In the genomic region with DNA sequence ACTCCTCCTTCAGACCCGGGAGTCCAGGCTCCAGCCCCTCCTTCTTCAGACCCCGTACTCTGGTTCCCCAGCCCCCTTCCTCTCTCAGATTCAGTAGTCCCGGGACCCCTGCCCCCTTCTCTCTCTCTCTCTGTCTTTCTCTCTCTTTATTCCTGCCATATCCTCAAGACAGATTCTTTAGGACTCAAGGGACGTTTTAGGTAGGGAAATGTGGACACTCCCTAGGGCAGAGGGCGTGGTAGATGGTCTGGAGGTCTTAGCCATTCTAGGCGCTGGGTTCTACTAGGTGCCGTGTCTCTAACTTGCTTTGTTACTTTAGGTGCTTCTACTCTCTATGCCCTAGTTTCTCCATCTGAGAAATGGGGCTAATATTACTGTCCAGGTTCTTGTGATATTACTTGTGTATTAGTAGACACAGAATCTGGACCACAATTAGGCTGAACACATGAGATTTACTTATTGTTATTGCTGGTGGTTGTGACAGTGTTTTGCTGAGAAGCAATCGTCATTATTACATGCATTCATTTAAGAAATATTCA, we compare ENCODE assay signal across 19 cellular contexts. TPM values are rescaled to one million over a fixed set of nuclear protein-coding genes. Genes with fewer than 3 reads are reported as not detected.
DNase-seq lines count a peak whose midpoint lies in the region; ATAC-seq and TF ChIP-seq lines count a peak whose summit lies in the region.
"Had no signal": no experiment of that assay in that cellular context is flagged by ENCODE, and none has a peak within 500 bp of the region (broad histone marks: within the 10 kb centered on the region; RNA-seq: fewer than 3 reads in every experiment).

No MANE protein-coding gene starts in this region.

- peak overlapping the region; percentile 19 to 57 (median 38); a peak in 19 of 22 replicates for H3K4me2 ChIP-seq in BLaER1 treated with 17β-estradiol and CSF1 and Interleukin-3, amounts not matched to agents 10 nM and 100 nM
- H3K4me2 ChIP-seq in GM23248 (ENCODE audit: unreplicated experiment), result no peak overlapping the region

- no peaks in the 10 kb centered on the region for H4K20me1 ChIP-seq in BLaER1 treated with 17β-estradiol and CSF1 and Interleukin-3, amounts not matched to agents 10 nM and 100 nM
- H4K20me1 ChIP-seq in GM23248 (ENCODE audit: insufficient read depth), result no peaks in the 10 kb centered on the region

- H3K4me3 ChIP-seq in BLaER1 treated with 17β-estradiol and CSF1 and Interleukin-3, amounts not matched to agents 10 nM and 100 nM, result 0 out of 20 replicates have a peak overlapping the region, but pooled peaks of 1 of the 10 experiments have one; percentile 7
- H3K4me3 ChIP-seq in GM23248, result no peak overlapping the region
- H3K4me3 ChIP-seq: adrenal gland, heart right ventricle had no signal

- no peak for TF ChIP-seq CTCF in chondrocyte (IDR thresholded peaks at IDR 0.05)

- no peaks in the 10 kb centered on the region for H3K36me3 ChIP-seq in BLaER1 treated with 17β-estradiol and CSF1 and Interleukin-3, amounts not matched to agents 10 nM and 100 nM
- H3K36me3 ChIP-seq in GM23248 (ENCODE audit: low read depth), result no peaks in the 10 kb centered on the region
- H3K36me3 ChIP-seq: adrenal gland, heart right ventricle had no signal

- no peaks in the 10 kb centered on the region for H3K9me2 ChIP-seq in GM23248 (ENCODE audit: insufficient read depth)

- H3K9ac ChIP-seq in BLaER1 treated with 17β-estradiol and CSF1 and Interleukin-3, amounts not matched to agents 10 nM and 100 nM, result peak overlapping the region in 8 of 11 experiments; percentile 15 to 50 (median 37); a peak in 6 of 22 replicates
- H3K9ac ChIP-seq in GM23248, result no peak overlapping the region

- peak overlapping the region; percentile 65 for H2AFZ ChIP-seq in GM23248

- no peaks in the 10 kb centered on the region for H3K27me3 ChIP-seq in BLaER1 treated with 17β-estradiol and CSF1 and Interleukin-3, amounts not matched to agents 10 nM and 100 nM
- no peaks in the 10 kb centered on the region for H3K27me3 ChIP-seq in GM23248 (replicated peaks; ENCODE audit: insufficient read depth)
- H3K27me3 ChIP-seq: adrenal gland had no signal

- H3K27ac ChIP-seq in BLaER1 treated with 17β-estradiol and CSF1 and Interleukin-3, amounts not matched to agents 10 nM and 100 nM, result peak overlapping the region; percentile 8 to 78 (median 65); a peak in 21 of 22 replicates
- H3K27ac ChIP-seq in GM23248, result no peak overlapping the region
- H3K27ac ChIP-seq: adrenal gland had no signal

- peaks cover 44% of the 10 kb centered on the region for H3K4me1 Mint-ChIP-seq in activated T-helper 2 cell treated with anti-CD3 and anti-CD28 coated beads, Interferon-gamma antibody, Interleukin-2, Interleukin-4, amounts not matched to agents 10 μg/mL and 5 μg/mL and 100 μg/mL, durations not matched to agents 14 hours and 24 hours and 36 hours (ENCODE audit: low read depth)
- H3K4me1 Mint-ChIP-seq in naive B cell (peaks cover 17 to 27% (median 26%) of the 10 kb centered on the region in 3 donors), chondrocyte (ENCODE audit: low read depth) (peaks cover 14% of the 10 kb centered on the region)

- H3F3A ChIP-seq in GM23248 (ENCODE audit: insufficient read depth), result no peaks in the 10 kb centered on the region

- H3K9me3 ChIP-seq in BLaER1 treated with 17β-estradiol and CSF1 and Interleukin-3, amounts not matched to agents 10 nM and 100 nM (replicated peaks in 1 of 11), result 0 out of 22 replicates have a peak, but pooled peaks cover 0 to 7% (median 0%) of the 10 kb centered on the region in 11 experiments
- H3K9me3 ChIP-seq in GM23248 (ENCODE audit: low read depth), result no peaks in the 10 kb centered on the region
- H3K9me3 ChIP-seq: adrenal gland, heart right ventricle had no signal

- H3K9me3 Mint-ChIP-seq in activated T-helper 2 cell treated with anti-CD3 and anti-CD28 coated beads, Interferon-gamma antibody, Interleukin-2, Interleukin-4, amounts not matched to agents 10 μg/mL and 5 μg/mL and 100 μg/mL, durations not matched to agents 14 hours and 24 hours and 36 hours, result no peaks in the 10 kb centered on the region
- H3K9me3 Mint-ChIP-seq in naive B cell, result no peaks in the 10 kb centered on the region
- H3K9me3 Mint-ChIP-seq in chondrocyte (ENCODE audit: low read depth), result no peaks in the 10 kb centered on the region
- H3K9me3 Mint-ChIP-seq: CD4-positive, CD25-positive, alpha-beta regulatory T cell had no signal

- peak overlapping the region; percentile 30 for H3K4me3 Mint-ChIP-seq in activated T-helper 2 cell treated with anti-CD3 and anti-CD28 coated beads, Interferon-gamma antibody, Interleukin-2, Interleukin-4, amounts not matched to agents 10 μg/mL and 5 μg/mL and 100 μg/mL, durations not matched to agents 14 hours and 24 hours and 36 hours (ENCODE audit: low read depth)
- H3K4me3 Mint-ChIP-seq in naive B cell, result peak overlapping the region in 6 of 8 donors; percentile 1 to 79 (median 40)
- no peak overlapping the region for H3K4me3 Mint-ChIP-seq in chondrocyte (ENCODE audit: unreplicated experiment)

- in situ Hi-C loops in GM23248 (cut with MboI), result no loop called here

- DNase-seq in GM23248, result no peak
- DNase-seq in activated T-helper 2 cell treated with anti-CD3 and anti-CD28 coated beads, Interferon-gamma antibody, Interleukin-2, Interleukin-4, amounts not matched to agents 10 μg/mL and 5 μg/mL and 100 μg/mL, durations not matched to agents 14 hours and 24 hours and 36 hours (ENCODE audit: low spot score), result no peak
- no peak for DNase-seq in naive B cell
- no peak for DNase-seq in chondrocyte (ENCODE audit: low spot score)
- DNase-seq: CD4-positive, CD25-positive, alpha-beta regulatory T cell; cerebellar nuclear complex; heart right ventricle; NCI-H1930; NCI-H69; Right ventricle myocardium superior; stimulated activated CD4-positive, alpha-beta T cell treated with anti-CD3 and anti-CD28 coated beads, Interleukin-1b, Interleukin-23, amount 100 ng/mL, for 48 hours; trophoblast cell had no signal

- no peaks in the 10 kb centered on the region for H3K79me2 ChIP-seq in GM23248 (ENCODE audit: insufficient read depth)

- intact Hi-C loops in activated T-helper 2 cell treated with anti-CD3 and anti-CD28 coated beads, Interferon-gamma antibody, Interleukin-2, Interleukin-4, amounts not matched to agents 10 μg/mL and 5 μg/mL and 100 μg/mL, durations not matched to agents 14 hours and 24 hours and 36 hours (cut with micrococcal nuclease), result no loop called here

- 45 to 52% methylated on average over 6 to 8 of the region's 8 CpGs for WGBS in GM23248 (ENCODE audit: low coverage in 1 of 2, low lambda C conversion rate in 2 of 2, missing lambda C conversion rate in 2 of 2), 2 experiments

- no peaks in the 10 kb centered on the region for H3K27me3 Mint-ChIP-seq in activated T-helper 2 cell treated with anti-CD3 and anti-CD28 coated beads, Interferon-gamma antibody, Interleukin-2, Interleukin-4, amounts not matched to agents 10 μg/mL and 5 μg/mL and 100 μg/mL, durations not matched to agents 14 hours and 24 hours and 36 hours (ENCODE audit: low read depth)
- H3K27me3 Mint-ChIP-seq in naive B cell (peaks cover 0 to 8% (median 6%) of the 10 kb centered on the region in 3 donors), chondrocyte (ENCODE audit: low read depth) (no peaks in the 10 kb centered on the region)
- H3K27me3 Mint-ChIP-seq: CD4-positive, CD25-positive, alpha-beta regulatory T cell had no signal

- peak overlapping the region; percentile 76 for H3K27ac Mint-ChIP-seq in activated T-helper 2 cell treated with anti-CD3 and anti-CD28 coated beads, Interferon-gamma antibody, Interleukin-2, Interleukin-4, amounts not matched to agents 10 μg/mL and 5 μg/mL and 100 μg/mL, durations not matched to agents 14 hours and 24 hours and 36 hours
- H3K27ac Mint-ChIP-seq in naive B cell (peak overlapping the region in 1 of 6 donors; percentile 66), chondrocyte (ENCODE audit: unreplicated experiment) (no peak overlapping the region)

- no peaks in the 10 kb centered on the region for H3K36me3 Mint-ChIP-seq in activated T-helper 2 cell treated with anti-CD3 and anti-CD28 coated beads, Interferon-gamma antibody, Interleukin-2, Interleukin-4, amounts not matched to agents 10 μg/mL and 5 μg/mL and 100 μg/mL, durations not matched to agents 14 hours and 24 hours and 36 hours (ENCODE audit: low read depth)
- H3K36me3 Mint-ChIP-seq in naive B cell, result no peaks in the 10 kb centered on the region
- no peaks in the 10 kb centered on the region for H3K36me3 Mint-ChIP-seq in chondrocyte (ENCODE audit: low read depth)
- H3K36me3 Mint-ChIP-seq: CD4-positive, CD25-positive, alpha-beta regulatory T cell had no signal

- H3K4me1 ChIP-seq in BLaER1 treated with 17β-estradiol and CSF1 and Interleukin-3, amounts not matched to agents 10 nM and 100 nM, result peaks cover 20 to 44% (median 34%) of the 10 kb centered on the region in 10 experiments; a peak in 19 of 20 replicates
- no peaks in the 10 kb centered on the region for H3K4me1 ChIP-seq in GM23248 (ENCODE audit: insufficient read depth)

- ATAC-seq in naive B cell (ENCODE audit: low read depth in 2 of 2), result no peak
- no peak for ATAC-seq in GM19397 (IDR thresholded peaks at IDR 0.05; ENCODE audit: unreplicated experiment)
- ATAC-seq in GM19328 (IDR thresholded peaks at IDR 0.05; ENCODE audit: unreplicated experiment), result no peak
- ATAC-seq in HG03095 (IDR thresholded peaks at IDR 0.05; ENCODE audit: unreplicated experiment), result no peak
- ATAC-seq: esophagus mucosa, heart right ventricle had no signal

RNA-seq across cellular contexts. Expression of a gene that starts 0.8 kb away (rescaled TPM):
- not detected in 2 replicates for total RNA-seq in GM23248 (2014; rRNA removed; shearing (Covaris generic))
- not detected in 2 replicates for polyA plus RNA-seq in GM23248 (2016; fragmentation: Nextera tagmentation; extraction: Ambion mirVana)
- total RNA-seq in activated T-helper 2 cell treated with anti-CD3 and anti-CD28 coated beads, Interferon-gamma antibody, Interleukin-2, Interleukin-4, amounts not matched to agents 10 μg/mL and 5 μg/mL and 100 μg/mL, durations not matched to agents 14 hours and 24 hours and 36 hours, result 0.14 and 0.27 TPM in 2 replicates
- polyA plus RNA-seq in naive B cell (ENCODE audit: low read depth in 6 of 6), result not detected
- total RNA-seq in chondrocyte, result not detected in 3 replicates
- total RNA-seq: CD4-positive, CD25-positive, alpha-beta regulatory T cell; esophagus mucosa; heart right ventricle; myocyte; Right ventricle myocardium superior had no signal
- polyA plus RNA-seq: CD4-positive, CD25-positive, alpha-beta regulatory T cell; heart right ventricle had no signal

RNA-seq across cellular contexts. Expression of a gene that starts 3.4 kb away (rescaled TPM):
- not detected in 2 replicates for total RNA-seq in GM23248 (2014; rRNA removed; shearing (Covaris generic))
- polyA plus RNA-seq in GM23248 (2016; fragmentation: Nextera tagmentation; extraction: Ambion mirVana) (not detected in 2 replicates), naive B cell (ENCODE audit: low read depth in 6 of 6) (under 1 TPM in 1 of 6 donors, not detected in 5; 0.34 TPM)
- total RNA-seq in activated T-helper 2 cell treated with anti-CD3 and anti-CD28 coated beads, Interferon-gamma antibody, Interleukin-2, Interleukin-4, amounts not matched to agents 10 μg/mL and 5 μg/mL and 100 μg/mL, durations not matched to agents 14 hours and 24 hours and 36 hours, result not detected in 2 replicates
- not detected in 3 replicates for total RNA-seq in chondrocyte
- total RNA-seq: adrenal gland; CD4-positive, CD25-positive, alpha-beta regulatory T cell; esophagus mucosa; heart right ventricle; myocyte; Right ventricle myocardium superior had no signal
- polyA plus RNA-seq: adrenal gland; CD4-positive, CD25-positive, alpha-beta regulatory T cell; heart right ventricle had no signal

RNA-seq across cellular contexts. Expression of a gene that starts 18.7 kb away (rescaled TPM):
- total RNA-seq in GM23248 (2014; rRNA removed; shearing (Covaris generic)), result not detected in 2 replicates
- not detected in 2 replicates for polyA plus RNA-seq in GM23248 (2016; fragmentation: Nextera tagmentation; extraction: Ambion mirVana)
- total RNA-seq in activated T-helper 2 cell treated with anti-CD3 and anti-CD28 coated beads, Interferon-gamma antibody, Interleukin-2, Interleukin-4, amounts not matched to agents 10 μg/mL and 5 μg/mL and 100 μg/mL, durations not matched to agents 14 hours and 24 hours and 36 hours, result 332 and 342 TPM in 2 replicates
- polyA plus RNA-seq in naive B cell (ENCODE audit: low read depth in 6 of 6), result 10 to 100 TPM in 1 of 6 donors, 1 to 10 TPM in 5; 4.3 to 12.6 (median 7.2) TPM
- not detected in 3 replicates for total RNA-seq in chondrocyte
- total RNA-seq: esophagus mucosa, myocyte had no signal

RNA-seq across cellular contexts. Expression of a gene that starts 22.3 kb away (rescaled TPM):
- total RNA-seq in GM23248 (2014; rRNA removed; shearing (Covaris generic)), result not detected in 2 replicates
- polyA plus RNA-seq in GM23248 (2016; fragmentation: Nextera tagmentation; extraction: Ambion mirVana), result 0.93 and 1.0 TPM in 2 replicates
- 13.8 and 14.9 TPM in 2 replicates for total RNA-seq in activated T-helper 2 cell treated with anti-CD3 and anti-CD28 coated beads, Interferon-gamma antibody, Interleukin-2, Interleukin-4, amounts not matched to agents 10 μg/mL and 5 μg/mL and 100 μg/mL, durations not matched to agents 14 hours and 24 hours and 36 hours
- 1 to 10 TPM in 1 of 6 donors, under 1 TPM in 1, not detected in 4; 0.46 to 1.2 TPM for polyA plus RNA-seq in naive B cell (ENCODE audit: low read depth in 6 of 6)
- 1.5 TPM in 1 of 3 replicates, not detected in the others for total RNA-seq in chondrocyte
- total RNA-seq: CD4-positive, CD25-positive, alpha-beta regulatory T cell; myocyte had no signal

RNA-seq across cellular contexts. Expression of a gene that starts 25.0 kb away (rescaled TPM):
- 84.3 and 95.9 TPM in 2 replicates for total RNA-seq in GM23248 (2014; rRNA removed; shearing (Covaris generic))
- polyA plus RNA-seq in GM23248 (2016; fragmentation: Nextera tagmentation; extraction: Ambion mirVana) (141 and 146 TPM in 2 replicates), naive B cell (ENCODE audit: low read depth in 6 of 6) (100 to 1,000 TPM in 3 of 6 donors, 10 to 100 TPM in 3; 72.7 to 167 (median 101) TPM)
- total RNA-seq in activated T-helper 2 cell treated with anti-CD3 and anti-CD28 coated beads, Interferon-gamma antibody, Interleukin-2, Interleukin-4, amounts not matched to agents 10 μg/mL and 5 μg/mL and 100 μg/mL, durations not matched to agents 14 hours and 24 hours and 36 hours, result 209 and 215 TPM in 2 replicates
- 43.7 to 56.6 TPM (median 49.6 TPM) in 3 replicates for total RNA-seq in chondrocyte

Comparison
In these comparisons a context has a peak if more than half of its experiments do, and no peak if none do; other contexts are left out.
1. RNA of a gene that starts 18.7 kb away (total RNA-seq): 332 to 342 TPM in activated T-helper 2 cell treated with anti-CD3 and anti-CD28 coated beads, Interferon-gamma antibody, Interleukin-2, Interleukin-4, amounts not matched to agents 10 μg/mL and 5 μg/mL and 100 μg/mL, durations not matched to agents 14 hours and 24 hours and 36 hours; not detected in GM23248 and not detected in chondrocyte; every median in the first group is over 100 times any median in the second.